ENCODE assay signal across 9 cellular contexts in genomic region chrX:155262970-155263754, GRCh38. TPM values are rescaled to one million over a fixed set of nuclear protein-coding genes. Genes with fewer than 3 reads are reported as not detected.
A peak's percentile ranks its signal among the peaks of the same experiment; 100 is the strongest.
DNase-seq lines count a peak whose midpoint lies in the region; ATAC-seq, FAIRE-seq and TF ChIP-seq lines count a peak whose summit lies in the region.
"Had no signal": no experiment of that assay in that cellular context is flagged by ENCODE, and none has a peak within 500 bp of the region (broad histone marks: within the 10 kb centered on the region; RNA-seq: fewer than 3 reads in every experiment).

No MANE protein-coding gene starts in this region.

- H3K4me1 ChIP-seq in effector memory CD4-positive, alpha-beta T cell (ENCODE audit: control insufficient read depth, insufficient read depth, low read length, poor library complexity, severe bottlenecking) = peaks cover 3% of the 10 kb centered on the region
- peaks cover 0 to 6% of the 10 kb centered on the region in 2 donors for H3K4me1 ChIP-seq in right atrium auricular region

- H3K27me3 ChIP-seq in effector memory CD4-positive, alpha-beta T cell (replicated peaks; ENCODE audit: control insufficient read depth, insufficient read depth, low read length, poor library complexity, severe bottlenecking) = no peaks in the 10 kb centered on the region
- H3K27me3 ChIP-seq in right atrium auricular region = no peaks in the 10 kb centered on the region

- no peaks in the 10 kb centered on the region for H3K27me3 Mint-ChIP-seq in activated CD8-positive, alpha-beta memory T cell treated with anti-CD3 and anti-CD28 coated beads, Interleukin-2, amount 10 ng/mL, durations not matched to agents 7 days and 5 days
- H3K27me3 Mint-ChIP-seq in stimulated activated naive CD8-positive, alpha-beta T cell treated with anti-CD3 and anti-CD28 coated beads, Interleukin-15, amount 100 ng/mL, for 72 hours = no peaks in the 10 kb centered on the region

- TF ChIP-seq CTCF in right atrium auricular region (IDR thresholded peaks at IDR 0.05) = no peak

- no peaks in the 10 kb centered on the region for H3K9me3 ChIP-seq in effector memory CD4-positive, alpha-beta T cell (ENCODE audit: control insufficient read depth, low read length)
- no peaks in the 10 kb centered on the region for H3K9me3 ChIP-seq in right atrium auricular region

- H3K4me1 Mint-ChIP-seq in activated CD8-positive, alpha-beta memory T cell treated with anti-CD3 and anti-CD28 coated beads, Interleukin-2, amount 10 ng/mL, durations not matched to agents 7 days and 5 days = peaks cover 18% of the 10 kb centered on the region
- peaks cover 7% of the 10 kb centered on the region for H3K4me1 Mint-ChIP-seq in stimulated activated naive CD8-positive, alpha-beta T cell treated with anti-CD3 and anti-CD28 coated beads, Interleukin-15, amount 100 ng/mL, for 72 hours

- no peak for DNase-seq in activated CD8-positive, alpha-beta memory T cell treated with anti-CD3 and anti-CD28 coated beads, Interleukin-2, amount 10 ng/mL, durations not matched to agents 7 days and 5 days
- no peak for DNase-seq in activated CD8-positive, alpha-beta memory T cell treated with anti-CD3 and anti-CD28 coated beads, Interleukin-2, amount 50 U/mL, for 48 hours
- DNase-seq in NCI-H146 treated with DMSO at 0.1 percent for 48 hours (lab: John Stamatoyannopoulos, UW; ENCODE audit: unreplicated experiment) = peak; percentile 28
- DNase-seq in effector memory CD4-positive, alpha-beta T cell = no peak
- no peak for DNase-seq in stimulated activated naive CD8-positive, alpha-beta T cell treated with anti-CD3 and anti-CD28 coated beads, Interleukin-15, amount 100 ng/mL, for 72 hours
- DNase-seq in right atrium auricular region (ENCODE audit: low spot score) = no peak
- DNase-seq in HUDEP-2 (lab: John Stamatoyannopoulos, UW; ENCODE audit: unreplicated experiment in 76 of 76) = no peak
- no peak for DNase-seq in frontal cortex (ENCODE audit: low spot score in 2 of 2)
- DNase-seq: midbrain had no signal

- H3K36me3 ChIP-seq in effector memory CD4-positive, alpha-beta T cell (ENCODE audit: control insufficient read depth, insufficient read depth, low read length) = no peaks in the 10 kb centered on the region
- H3K36me3 ChIP-seq in right atrium auricular region = no peaks in the 10 kb centered on the region

- no peaks in the 10 kb centered on the region for H3K9me3 Mint-ChIP-seq in activated CD8-positive, alpha-beta memory T cell treated with anti-CD3 and anti-CD28 coated beads, Interleukin-2, amount 10 ng/mL, durations not matched to agents 7 days and 5 days (ENCODE audit: low read depth)
- H3K9me3 Mint-ChIP-seq in stimulated activated naive CD8-positive, alpha-beta T cell treated with anti-CD3 and anti-CD28 coated beads, Interleukin-15, amount 100 ng/mL, for 72 hours = no peaks in the 10 kb centered on the region

- peak overlapping the region; percentile 86 for H3K4me3 Mint-ChIP-seq in activated CD8-positive, alpha-beta memory T cell treated with anti-CD3 and anti-CD28 coated beads, Interleukin-2, amount 10 ng/mL, durations not matched to agents 7 days and 5 days
- peak overlapping the region; percentile 79 to 96 for H3K4me3 Mint-ChIP-seq in stimulated activated naive CD8-positive, alpha-beta T cell treated with anti-CD3 and anti-CD28 coated beads, Interleukin-15, amount 100 ng/mL, for 72 hours

- H3K36me3 Mint-ChIP-seq in activated CD8-positive, alpha-beta memory T cell treated with anti-CD3 and anti-CD28 coated beads, Interleukin-2, amount 10 ng/mL, durations not matched to agents 7 days and 5 days = peaks cover 11% of the 10 kb centered on the region

- CTCF ChIA-PET in activated CD8-positive, alpha-beta memory T cell treated with anti-CD3 and anti-CD28 coated beads, Interleukin-2, amount 10 ng/mL, durations not matched to agents 7 days and 5 days (lab: Charles Lee) = no interaction called here

- H3K4me3 ChIP-seq in effector memory CD4-positive, alpha-beta T cell (ENCODE audit: insufficient read depth, low read depth, low read length, poor library complexity, severe bottlenecking) = peak overlapping the region; percentile 63
- no peak overlapping the region for H3K4me3 ChIP-seq in right atrium auricular region

- peak overlapping the region; percentile 91 for H3K27ac ChIP-seq in effector memory CD4-positive, alpha-beta T cell (ENCODE audit: insufficient read depth, low read length, poor library complexity, severe bottlenecking)
- no peak overlapping the region for H3K27ac ChIP-seq in right atrium auricular region

- peak; percentile 40 for ATAC-seq in activated CD8-positive, alpha-beta memory T cell treated with anti-CD3 and anti-CD28 coated beads, Interleukin-2, amount 10 ng/mL, durations not matched to agents 7 days and 5 days
- ATAC-seq in stimulated activated naive CD8-positive, alpha-beta T cell treated with anti-CD3 and anti-CD28 coated beads, Interleukin-15, amount 100 ng/mL, for 72 hours = peak; percentile 43

- H3K27ac Mint-ChIP-seq in activated CD8-positive, alpha-beta memory T cell treated with anti-CD3 and anti-CD28 coated beads, Interleukin-2, amount 10 ng/mL, durations not matched to agents 7 days and 5 days = peak overlapping the region; percentile 90
- H3K27ac Mint-ChIP-seq in stimulated activated naive CD8-positive, alpha-beta T cell treated with anti-CD3 and anti-CD28 coated beads, Interleukin-15, amount 100 ng/mL, for 72 hours = peak overlapping the region; percentile 97 to 99

- no peak for FAIRE-seq in frontal cortex (lab: Jason Lieb, UNC)

RNA-seq across cellular contexts. Expression of gene RAB39B, which starts 1.1 kb away (rescaled TPM):
- 10 to 100 TPM in 1 of 2 experiments, 1 to 10 TPM in 1; 9.4 to 12.9 TPM for total RNA-seq in activated CD8-positive, alpha-beta memory T cell treated with anti-CD3 and anti-CD28 coated beads, Interleukin-2, amount 10 ng/mL, durations not matched to agents 7 days and 5 days
- total RNA-seq in right atrium auricular region (under 1 TPM; 0.55 to 0.63 TPM), frontal cortex (30.6 TPM)

RNA-seq across cellular contexts. Expression of gene VBP1, which starts 46.9 kb away (rescaled TPM):
- 10 to 100 TPM; 54.1 to 68.9 TPM for total RNA-seq in activated CD8-positive, alpha-beta memory T cell treated with anti-CD3 and anti-CD28 coated beads, Interleukin-2, amount 10 ng/mL, durations not matched to agents 7 days and 5 days
- total RNA-seq in right atrium auricular region (10 to 100 TPM; 42.7 to 60.3 TPM), frontal cortex (126 TPM)

Comparison
In these comparisons a context has a peak if more than half of its experiments do, and no peak if none do; other contexts are left out.
1. RNA of gene RAB39B, which starts 1.1 kb away (total RNA-seq): 30.6 TPM in frontal cortex (single experiment) and 9.4 to 12.9 TPM in activated CD8-positive, alpha-beta memory T cell treated with anti-CD3 and anti-CD28 coated beads, Interleukin-2, amount 10 ng/mL, durations not matched to agents 7 days and 5 days; 0.55 to 0.63 TPM in right atrium auricular region; every median in the first group is over 4 times any median in the second.